Comparison of ENCODE assay signal across 8 cellular contexts in genomic region chr6:111985202-111985731, GRCh38.
DNase-seq lines count a peak whose midpoint lies in the region; ATAC-seq lines count a peak whose summit lies in the region.

No MANE protein-coding gene starts in this region.

- DNase-seq in AG20443 (ENCODE audit: low spot score): peak; percentile 81
- DNase-seq in LoVo (ENCODE audit: low spot score): peak; percentile 69
- DNase-seq in activated gamma-delta T cell treated with anti-CD3 and anti-CD28 coated beads, Interleukin-2, amount 50 U/mL, for 16 hours (ENCODE audit: low read depth): peak; percentile 9
- peak; percentile 96 for DNase-seq in islet precursor cell
- no peak for DNase-seq in NCI-H82 (lab: John Stamatoyannopoulos, UW)

- ATAC-seq in HG02610 (IDR thresholded peaks at IDR 0.05; ENCODE audit: unreplicated experiment): no peak
- no peak for ATAC-seq in HG02642 (IDR thresholded peaks at IDR 0.05; ENCODE audit: poor library complexity, unreplicated experiment)
- no peak for ATAC-seq in GM21723 (IDR thresholded peaks at IDR 0.05; ENCODE audit: unreplicated experiment)
